16 cellular contexts compared by ENCODE assay signal in the genomic region with DNA sequence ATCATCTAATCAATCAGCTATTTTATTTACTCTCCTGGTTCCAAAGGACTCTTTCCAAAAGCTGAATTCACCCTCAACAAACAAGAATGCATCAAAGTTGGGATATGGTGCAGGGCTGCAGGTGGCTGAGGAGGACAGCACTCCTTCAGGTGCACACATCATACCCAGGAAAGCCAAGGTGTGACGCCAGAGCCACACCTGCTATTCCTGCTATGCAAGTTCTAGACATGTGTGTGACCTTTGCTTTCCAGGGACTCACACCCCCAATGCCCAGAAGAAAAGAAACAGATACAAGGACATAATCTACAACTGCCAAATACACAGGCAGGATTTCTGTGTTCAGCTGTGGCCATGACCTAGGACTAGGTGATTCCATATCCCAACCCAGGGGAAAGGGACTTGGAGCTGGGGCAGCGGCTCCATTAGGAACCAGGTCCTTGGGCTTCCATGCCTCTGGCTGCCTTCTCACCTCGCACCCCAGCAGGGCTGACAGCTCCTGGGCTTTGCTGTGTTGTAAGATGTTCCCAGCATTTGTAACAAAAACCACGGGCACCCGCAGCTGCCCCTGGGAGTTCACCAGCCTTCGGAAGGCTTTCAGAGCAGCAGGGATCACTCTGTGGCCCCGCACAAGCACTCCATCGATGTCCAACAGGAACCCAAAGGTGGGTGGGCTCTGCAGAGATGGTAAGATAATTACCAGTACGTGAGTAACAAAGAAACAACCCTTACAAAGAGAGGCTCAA. TPM values are rescaled to one million over a fixed set of nuclear protein-coding genes. Genes with fewer than 3 reads are reported as not detected.
DNase-seq lines count a peak whose midpoint lies in the region; ATAC-seq and TF ChIP-seq lines count a peak whose summit lies in the region.
"Had no signal": no experiment of that assay in that cellular context is flagged by ENCODE, and none has a peak within 500 bp of the region (broad histone marks: within the 10 kb centered on the region; RNA-seq: fewer than 3 reads in every experiment).

No MANE protein-coding gene starts in this region.

- intact Hi-C loops in Right ventricle myocardium superior (cut with DNase I) = no loop called here

- ATAC-seq in Right ventricle myocardium superior (ENCODE audit: poor library complexity) (peak; percentile 16), esophagus mucosa (peak; percentile 90), HG03196 (IDR thresholded peaks at IDR 0.05; ENCODE audit: unreplicated experiment) (no peak)
- ATAC-seq: Right ventricle myocardium inferior had no signal

- peaks cover 22% of the 10 kb centered on the region for H3K36me3 ChIP-seq in right atrium auricular region

- peaks cover 0 to 4% of the 10 kb centered on the region in 2 donors for H3K4me1 ChIP-seq in right atrium auricular region
- H3K4me1 ChIP-seq: HAP-1 had no signal

- H3K9me3 ChIP-seq in right atrium auricular region = no peaks in the 10 kb centered on the region
- H3K9me3 ChIP-seq: HAP-1 had no signal

- no peaks in the 10 kb centered on the region for H3K27me3 ChIP-seq in right atrium auricular region

- H3K27ac ChIP-seq in right atrium auricular region = no peak overlapping the region
- H3K27ac ChIP-seq: C4-2B had no signal

- H3K4me3 ChIP-seq in right atrium auricular region = no peak overlapping the region
- H3K4me3 ChIP-seq: HAP-1 had no signal

- no peak for TF ChIP-seq CTCF in right atrium auricular region (IDR thresholded peaks at IDR 0.05)

- DNase-seq in Right ventricle myocardium superior (no peak), right atrium auricular region (ENCODE audit: low spot score) (no peak), myocyte (ENCODE audit: low read depth) (peak; percentile 17), kidney tubule cell (ENCODE audit: low spot score) (no peak), hepatic stellate cell (ENCODE audit: low spot score) (no peak), NCI-H2196 (lab: John Stamatoyannopoulos, UW; ENCODE audit: unreplicated experiment) (no peak)
- DNase-seq: IMR-90, NCI-H1092 treated with DMSO at 0.1 percent for 48 hours, NCI-H1694 treated with DMSO at 0.1 percent for 48 hours, NCI-H446 treated with DMSO at 0.1 percent for 48 hours, NCI-H82 had no signal

RNA-seq across cellular contexts. Expression of a gene that starts 9.8 kb away (rescaled TPM):
- total RNA-seq in Right ventricle myocardium superior (59.8 TPM), right atrium auricular region (10 to 100 TPM; 33.1 to 39.7 TPM), esophagus mucosa (20.1 TPM), myocyte (60.1 and 72.0 TPM in 2 replicates)
- 34.0 TPM for polyA plus RNA-seq in myocyte (2012)

RNA-seq across cellular contexts. Expression of a gene that starts 28.1 kb away (rescaled TPM):
- total RNA-seq in Right ventricle myocardium superior (1.9 TPM), right atrium auricular region (1 to 10 TPM in 1 of 2 donors, under 1 TPM in 1; 0.55 to 1.1 TPM), esophagus mucosa (0.28 TPM), myocyte (2.8 and 3.2 TPM in 2 replicates)
- 0.61 TPM for polyA plus RNA-seq in myocyte (2012)
